8 cellular contexts compared by ENCODE assay signal in the genomic region with DNA sequence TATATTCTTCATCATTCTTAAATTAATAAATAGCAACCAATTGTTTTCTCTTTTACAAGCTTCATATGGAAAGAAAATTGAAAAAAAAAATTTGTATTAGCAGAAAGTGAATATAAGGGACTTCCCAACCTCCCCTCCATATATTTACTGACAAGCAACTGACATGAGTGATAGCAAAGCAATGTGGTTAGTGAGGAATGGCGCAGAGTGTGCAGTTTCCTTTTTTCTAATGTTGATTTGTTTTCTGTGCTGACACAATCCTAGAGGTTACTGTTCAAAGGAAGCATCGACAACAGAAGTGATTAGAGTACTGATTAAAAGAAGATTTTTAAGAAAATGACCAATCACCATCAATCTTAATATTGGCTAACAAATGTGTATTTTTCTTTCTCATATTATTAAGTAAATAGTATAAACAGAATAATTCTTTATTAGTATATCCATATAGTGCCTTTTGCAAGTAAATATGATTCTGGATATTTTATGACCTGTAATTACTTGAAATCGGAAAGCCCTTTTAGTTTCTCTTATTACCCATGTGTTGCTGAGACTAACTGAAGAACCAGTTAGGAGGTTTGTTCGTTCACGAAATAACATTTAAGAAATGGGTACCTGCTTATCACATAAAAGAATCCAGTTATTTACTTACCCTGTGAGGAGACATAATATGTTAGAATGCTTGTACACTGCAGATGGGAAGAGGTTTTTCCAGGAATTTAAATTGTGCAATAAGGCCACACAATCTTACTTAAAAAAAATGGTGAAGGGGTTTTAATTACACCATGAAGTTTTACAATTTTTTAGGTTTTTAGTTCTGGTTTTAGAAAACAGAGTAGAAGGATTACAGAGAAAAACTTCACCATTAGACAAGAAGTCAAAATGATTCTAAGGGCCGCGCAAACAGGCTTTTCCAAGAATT. TPM values are rescaled to one million over a fixed set of nuclear protein-coding genes. Genes with fewer than 3 reads are reported as not detected.
DNase-seq lines count a peak whose midpoint lies in the region; ATAC-seq and TF ChIP-seq lines count a peak whose summit lies in the region.

No MANE protein-coding gene starts in this region.

- H3K9me3 Mint-ChIP-seq in activated naive CD8-positive, alpha-beta T cell treated with anti-CD3 and anti-CD28 coated beads for 36 hours: peaks cover 1% of the 10 kb centered on the region

- H3K27ac Mint-ChIP-seq in activated naive CD8-positive, alpha-beta T cell treated with anti-CD3 and anti-CD28 coated beads for 36 hours: peak overlapping the region; percentile 98

- no peak for DNase-seq in activated naive CD8-positive, alpha-beta T cell treated with anti-CD3 and anti-CD28 coated beads for 36 hours
- DNase-seq in kidney tubule cell (ENCODE audit: low spot score) (peak; percentile 6), transverse colon (no peak), NCI-H2107 treated with DMSO at 0.1 percent for 48 hours (lab: John Stamatoyannopoulos, UW; ENCODE audit: unreplicated experiment) (no peak)

- H3K27ac ChIP-seq in ACC112 (ENCODE audit: low read depth, low read length): peak overlapping the region; percentile 80
- H3K27ac ChIP-seq in HUES64 (ENCODE audit: low read depth, low read length): no peak overlapping the region; the same call in 1 of the 2 replicates
- H3K27ac ChIP-seq in transverse colon: peak overlapping the region; percentile 94 to 96 (median 94)

- no peak for TF ChIP-seq EP300 in transverse colon (IDR thresholded peaks at IDR 0.05; ENCODE audit: low read depth)

- H3K36me3 Mint-ChIP-seq in activated naive CD8-positive, alpha-beta T cell treated with anti-CD3 and anti-CD28 coated beads for 36 hours: peaks cover 37% of the 10 kb centered on the region

- H3K4me3 ChIP-seq in ACC112 (ENCODE audit: low read depth, low read length) (peak overlapping the region; percentile 75), HUES64 (ENCODE audit: low read length) (peak overlapping the region; percentile 76), transverse colon (peak overlapping the region; percentile 59 to 97 (median 74))

- H3K27me3 Mint-ChIP-seq in activated naive CD8-positive, alpha-beta T cell treated with anti-CD3 and anti-CD28 coated beads for 36 hours: no peaks in the 10 kb centered on the region

- TF ChIP-seq POLR2A in transverse colon (IDR thresholded peaks at IDR 0.05): no peak

- peak overlapping the region; percentile 98 for H3K4me3 Mint-ChIP-seq in activated naive CD8-positive, alpha-beta T cell treated with anti-CD3 and anti-CD28 coated beads for 36 hours

- in situ Hi-C loops in transverse colon (cut with MboI; ENCODE audit: low pct_ligation_motif_present in 1 of 4, low pct_unique_long_range_greater_than_20kb in 1 of 4, low sequenced_read_pairs in 3 of 4): loop anchor here in 1 of 4 donors (25.0 kb wide), 1 partner anchor 291 kb away; no protein-coding TSS in a partner anchor

- H3K27me3 ChIP-seq in ACC112 (ENCODE audit: insufficient read depth, low read length): no peaks in the 10 kb centered on the region
- H3K27me3 ChIP-seq in HUES64 (ENCODE audit: insufficient read depth, low read length): peaks cover 46% of the 10 kb centered on the region
- H3K27me3 ChIP-seq in transverse colon: no peaks in the 10 kb centered on the region

- peak overlapping the region; percentile 55; the same call in 1 of the 2 replicates for H3K9ac ChIP-seq in HUES64 (ENCODE audit: low read depth, low read length)

- H3K4me1 ChIP-seq in ACC112 (ENCODE audit: control insufficient read depth, insufficient read depth, low read length, unreplicated experiment): peaks cover 20% of the 10 kb centered on the region
- H3K4me1 ChIP-seq in HUES64 (ENCODE audit: insufficient read depth, low read length): peaks cover 30% of the 10 kb centered on the region
- H3K4me1 ChIP-seq in transverse colon: peaks cover 0 to 28% (median 14%) of the 10 kb centered on the region in 4 donors

- no peaks in the 10 kb centered on the region for H3K9me3 ChIP-seq in HUES64 (ENCODE audit: insufficient read depth, low read depth, low read length)
- H3K9me3 ChIP-seq in transverse colon: no peaks in the 10 kb centered on the region

- H3K79me2 ChIP-seq in ACC112 (ENCODE audit: control insufficient read depth, insufficient read depth, low read length, unreplicated experiment): peaks cover 42% of the 10 kb centered on the region

- 78% methylated on average over 3 of the region's 7 CpGs for WGBS in HUES64
- 16 to 20% methylated on average over 7 of the region's 7 CpGs for whole genome bisulfite sequencing in transverse colon (ENCODE audit: low coverage in 1 of 2), 2 donors

- no peak for TF ChIP-seq CTCF in transverse colon (IDR thresholded peaks at IDR 0.05)

- intact Hi-C loops in transverse colon (cut with DNase I; ENCODE audit: low total_unique reads): no loop called here

- H2AFZ ChIP-seq in ACC112 (ENCODE audit: low read length, unreplicated experiment): no peak overlapping the region

- H3K4me1 Mint-ChIP-seq in activated naive CD8-positive, alpha-beta T cell treated with anti-CD3 and anti-CD28 coated beads for 36 hours: peaks cover 44% of the 10 kb centered on the region

- H3K36me3 ChIP-seq in ACC112 (ENCODE audit: insufficient read depth, low read length) (peaks cover 4% of the 10 kb centered on the region; the same call in 1 of the 2 replicates), HUES64 (ENCODE audit: insufficient read depth, low read length) (no peaks in the 10 kb centered on the region), transverse colon (peaks cover 0 to 4% (median 0%) of the 10 kb centered on the region in 4 donors)

- no peak for ATAC-seq in HG03342 (IDR thresholded peaks at IDR 0.05; ENCODE audit: unreplicated experiment)
- ATAC-seq in GM19324 (IDR thresholded peaks at IDR 0.05; ENCODE audit: low FRiP score, unreplicated experiment): no peak

RNA-seq across cellular contexts. Expression of a gene that starts 1.4 kb away (rescaled TPM):
- 0.40 TPM for polyA plus RNA-seq in HUES64 (2013, experiment 1 of 2)
- 1.1 TPM for polyA plus RNA-seq in HUES64 (2013, experiment 2 of 2)
- 10 to 100 TPM; 64.5 to 65.2 TPM for total RNA-seq in activated naive CD8-positive, alpha-beta T cell treated with anti-CD3 and anti-CD28 coated beads for 36 hours
- total RNA-seq in transverse colon: 100 to 1,000 TPM in 3 of 4 donors, 10 to 100 TPM in 1; 39.6 to 127 (median 105) TPM
